ENCODE assay signal across 7 cellular contexts in genomic region chr9:40883423-40884071, GRCh38.
A peak's percentile ranks its signal among the peaks of the same experiment; 100 is the strongest.
DNase-seq lines count a peak whose midpoint lies in the region; ATAC-seq, FAIRE-seq and TF ChIP-seq lines count a peak whose summit lies in the region.
"Not testable (repeated sequence)": the region's sequence is repeated elsewhere in the genome, so short reads cannot be mapped to it uniquely, and the experiment has no call there.

No MANE protein-coding gene starts in this region.

- not testable (repeated sequence) for H3K9ac ChIP-seq in kidney (ENCODE audit: low read length in 2 of 2); neuronal stem cell (ENCODE audit: low read depth, low read length, poor library complexity); subcutaneous abdominal adipose tissue (ENCODE audit: low read length in 5 of 5)

- peak overlapping the region; percentile 25 for H4K8ac ChIP-seq in neuronal stem cell (ENCODE audit: low read depth, low read length)

- DNase-seq in GM13976 (ENCODE audit: low spot score) (peak; percentile 3), kidney (peak; percentile 51)
- peak; percentile 51 for DNase-seq in activated effector memory CD4-positive, alpha-beta T cell treated with anti-CD3 and anti-CD28 coated beads, Interleukin-2, amount 50 U/mL, for 16 hours
- DNase-seq in glutamatergic neuron; neuronal stem cell (ENCODE audit: low spot score); aorta: not testable (repeated sequence)

- not testable (repeated sequence) for H3K79me1 ChIP-seq in neuronal stem cell (ENCODE audit: low read depth, low read length)

- peak; percentile 72 for ATAC-seq in aorta (ENCODE audit: low FRiP score)

- H3K18ac ChIP-seq in neuronal stem cell (ENCODE audit: low read length), result not testable (repeated sequence)

- FAIRE-seq in kidney (lab: Jason Lieb, UNC), result not testable (repeated sequence)

- H3K27ac Mint-ChIP-seq in glutamatergic neuron (ENCODE audit: unreplicated experiment), result peak overlapping the region; percentile 41

- H3K4me1 Mint-ChIP-seq in glutamatergic neuron (ENCODE audit: low read depth, unreplicated experiment), result not testable (repeated sequence)

- peaks cover 14% of the 10 kb centered on the region for H3K27me3 Mint-ChIP-seq in glutamatergic neuron (ENCODE audit: unreplicated experiment)

- H3K14ac ChIP-seq in neuronal stem cell (ENCODE audit: low read length), result not testable (repeated sequence)

- H4K91ac ChIP-seq in neuronal stem cell (ENCODE audit: low read depth, low read length, poor library complexity), result not testable (repeated sequence)

- H3K4me2 ChIP-seq in neuronal stem cell (ENCODE audit: insufficient read depth, low read length, poor library complexity, severe bottlenecking), result not testable (repeated sequence)

- not testable (repeated sequence) for TF ChIP-seq CTCF in GM13976 (IDR thresholded peaks at IDR 0.05; ENCODE audit: borderline replicate concordance, control extremely low read depth, extremely low read depth, insufficient read depth, missing control alignments); glutamatergic neuron (IDR thresholded peaks at IDR 0.05; ENCODE audit: partially characterized antibody, unreplicated experiment); kidney (IDR thresholded peaks at IDR 0.05; ENCODE audit: borderline replicate concordance, extremely low read depth, insufficient read depth)

- not testable (repeated sequence) for H2AK5ac ChIP-seq in neuronal stem cell (ENCODE audit: low read depth, low read length)

- H3K23ac ChIP-seq in neuronal stem cell (ENCODE audit: low read depth, low read length, poor library complexity), result not testable (repeated sequence)

- H3K9me3 Mint-ChIP-seq in glutamatergic neuron (ENCODE audit: unreplicated experiment), result peaks cover 34% of the 10 kb centered on the region

- not testable (repeated sequence) for H3K4ac ChIP-seq in neuronal stem cell (ENCODE audit: low read length)

- H2BK120ac ChIP-seq in neuronal stem cell (ENCODE audit: low read depth, low read length), result not testable (repeated sequence)

- H3K4me3 ChIP-seq in kidney (ENCODE audit: low read length in 2 of 2); neuronal stem cell (ENCODE audit: low read length in 2 of 2); aorta (ENCODE audit: low read length in 2 of 2): not testable (repeated sequence)
- H3K4me3 ChIP-seq in subcutaneous abdominal adipose tissue (ENCODE audit: low read depth in 1 of 5, low read length in 5 of 5), result peak overlapping the region in 3 of 5 donors; percentile 22 to 49 (median 24)

- in situ Hi-C loops in GM13976 (cut with MboI; ENCODE audit: low sequenced_read_pairs, unreplicated experiment), result not testable (repeated sequence)

- H2AFZ ChIP-seq in neuronal stem cell (ENCODE audit: low read length), result not testable (repeated sequence)

- not testable (repeated sequence) for H3K4me3 Mint-ChIP-seq in glutamatergic neuron (ENCODE audit: unreplicated experiment)

- not testable (repeated sequence) for H3K27ac ChIP-seq in kidney (ENCODE audit: low read depth in 2 of 2, low read length in 2 of 2); neuronal stem cell (replicated peaks; ENCODE audit: low read length); subcutaneous abdominal adipose tissue (ENCODE audit: low read depth, low read length); aorta (ENCODE audit: low read depth in 1 of 2, low read length in 2 of 2)

- intact Hi-C loops in kidney (cut with DNase I); aorta (cut with DNase I): not testable (repeated sequence)

- not testable (repeated sequence) for H2BK15ac ChIP-seq in neuronal stem cell (ENCODE audit: low read length)

- peaks cover 19% of the 10 kb centered on the region for H3K36me3 Mint-ChIP-seq in glutamatergic neuron (ENCODE audit: unreplicated experiment)

- H2BK12ac ChIP-seq in neuronal stem cell (ENCODE audit: low read length), result not testable (repeated sequence)

- no CpG with 5 or more reads among the region's 20 CpGs for WGBS in neuronal stem cell (ENCODE audit: extremely low coverage in 2 of 2, insufficient read length in 2 of 2, insufficient replicate concordance in 1 of 2), 2 donors
- WGBS in aorta, 2 donors, result 91 to 93% methylated on average over 20 of the region's 20 CpGs

- H3K4me1 ChIP-seq in kidney (ENCODE audit: control insufficient read depth in 1 of 2, insufficient read depth in 1 of 2, low read depth in 1 of 2, low read length in 2 of 2); neuronal stem cell (ENCODE audit: control insufficient read depth in 2 of 2, insufficient read depth in 1 of 2, low read depth in 1 of 2, low read length in 2 of 2); subcutaneous abdominal adipose tissue (ENCODE audit: control insufficient read depth in 5 of 5, insufficient read depth in 5 of 5, low read length in 5 of 5); aorta (ENCODE audit: control insufficient read depth in 1 of 2, insufficient read depth in 2 of 2, low read length in 2 of 2): not testable (repeated sequence)

- not testable (repeated sequence) for H3K27me3 ChIP-seq in neuronal stem cell (ENCODE audit: control insufficient read depth in 3 of 3, insufficient read depth in 3 of 3, low read depth in 1 of 3, low read length in 3 of 3); subcutaneous abdominal adipose tissue (ENCODE audit: control insufficient read depth in 5 of 5, insufficient read depth in 4 of 5, low read length in 5 of 5); aorta (ENCODE audit: control insufficient read depth in 1 of 2, insufficient read depth in 2 of 2, low read length in 1 of 2)

- H3K9me3 ChIP-seq in kidney (ENCODE audit: control insufficient read depth in 1 of 2, low read length in 2 of 2) (peaks cover 17 to 81% of the 10 kb centered on the region in 2 donors), neuronal stem cell (replicated peaks in 1 of 2; ENCODE audit: control insufficient read depth in 2 of 2, insufficient read depth in 1 of 2, low read depth in 1 of 2, low read length in 2 of 2) (peaks cover 0 to 12% of the 10 kb centered on the region in 2 donors), subcutaneous abdominal adipose tissue (ENCODE audit: control insufficient read depth in 5 of 5, low read length in 5 of 5) (peaks cover 26 to 81% (median 67%) of the 10 kb centered on the region in 5 donors)
- H3K9me3 ChIP-seq in aorta (ENCODE audit: control insufficient read depth, low read length), result not testable (repeated sequence)

- not testable (repeated sequence) for H2BK5ac ChIP-seq in neuronal stem cell (ENCODE audit: low read length)

- H3K36me3 ChIP-seq in kidney (ENCODE audit: control insufficient read depth in 1 of 2, insufficient read depth in 2 of 2, low read length in 2 of 2); neuronal stem cell (replicated peaks in 1 of 2; ENCODE audit: control insufficient read depth in 2 of 2, insufficient read depth in 2 of 2, low read length in 2 of 2); subcutaneous abdominal adipose tissue (ENCODE audit: control insufficient read depth in 5 of 5, insufficient read depth in 5 of 5, low read length in 5 of 5); aorta (ENCODE audit: control insufficient read depth in 1 of 2, insufficient read depth in 2 of 2, low read length in 1 of 2): not testable (repeated sequence)
